In the genomic region with DNA sequence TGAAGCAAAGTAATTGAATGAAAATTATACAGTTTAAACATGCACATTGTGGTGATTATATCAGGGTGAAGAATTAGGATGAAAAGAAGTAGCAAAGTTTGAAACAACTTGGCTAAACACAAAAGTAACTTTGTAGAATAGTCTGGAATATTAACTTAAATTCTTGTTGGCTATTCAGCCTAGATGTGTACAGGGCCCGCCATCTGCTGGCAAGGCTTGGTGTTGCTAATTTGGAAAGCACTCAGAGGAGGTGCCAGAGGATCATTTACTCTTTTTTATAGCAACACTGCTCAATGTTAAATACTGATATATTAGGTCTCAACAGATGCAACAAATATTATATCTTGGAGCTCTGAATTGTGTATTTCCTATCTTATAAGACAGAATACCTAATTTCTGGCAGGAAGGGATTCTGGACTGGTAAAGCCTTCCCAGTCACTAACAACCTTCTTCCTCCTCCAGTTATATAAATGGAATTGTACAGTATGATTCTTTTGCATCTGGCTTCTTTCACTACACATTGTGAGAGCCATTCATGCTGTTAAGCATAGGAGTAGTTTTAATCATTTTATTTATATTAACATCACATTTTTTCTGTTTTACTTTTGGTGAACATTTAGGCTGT, we compare ENCODE assay signal across 9 cellular contexts. TPM values are rescaled to one million over a fixed set of nuclear protein-coding genes. Genes with fewer than 3 reads are reported as not detected.
DNase-seq lines count a peak whose midpoint lies in the region; ATAC-seq, FAIRE-seq and TF ChIP-seq lines count a peak whose summit lies in the region.
"Had no signal": no experiment of that assay in that cellular context is flagged by ENCODE, and none has a peak within 500 bp of the region (broad histone marks: within the 10 kb centered on the region; RNA-seq: fewer than 3 reads in every experiment).

No MANE protein-coding gene starts in this region.

- H3K79me2 ChIP-seq in Karpas-422 (ENCODE audit: low read length), result no peaks in the 10 kb centered on the region
- no peaks in the 10 kb centered on the region for H3K79me2 ChIP-seq in SK-N-SH (ENCODE audit: insufficient read depth)

- no peaks in the 10 kb centered on the region for H3K36me3 ChIP-seq in CD8-positive, alpha-beta memory T cell (ENCODE audit: insufficient read depth, low read length)
- no peaks in the 10 kb centered on the region for H3K36me3 ChIP-seq in Karpas-422 (ENCODE audit: insufficient read depth, low read length)
- H3K36me3 ChIP-seq in SK-N-SH (replicated peaks in 1 of 2; ENCODE audit: control insufficient read depth in 1 of 2, insufficient read depth in 2 of 2, low read length in 1 of 2), result no peaks in the 10 kb centered on the region

- peaks cover 0 to 35% of the 10 kb centered on the region in 2 donors for H3K27me3 Mint-ChIP-seq in CD8-positive, alpha-beta memory T cell
- H3K27me3 Mint-ChIP-seq: activated naive CD4-positive, alpha-beta T cell treated with anti-CD3 and anti-CD28 coated beads, Interleukin-2, amount 50 U/mL, for 24 hours had no signal

- no peaks in the 10 kb centered on the region for H3K27me3 ChIP-seq in CD8-positive, alpha-beta memory T cell (ENCODE audit: insufficient read depth, low read length, poor library complexity, severe bottlenecking)
- H3K27me3 ChIP-seq in Karpas-422 (ENCODE audit: low read length), result no peaks in the 10 kb centered on the region
- H3K27me3 ChIP-seq in SK-N-SH (ENCODE audit: insufficient read depth), result no peaks in the 10 kb centered on the region

- H3K9me2 ChIP-seq in Karpas-422 (replicated peaks; ENCODE audit: insufficient read depth, low read length) (no peaks in the 10 kb centered on the region), SK-N-SH (no peaks in the 10 kb centered on the region)

- H3K36me3 Mint-ChIP-seq in CD8-positive, alpha-beta memory T cell, result no peaks in the 10 kb centered on the region
- no peaks in the 10 kb centered on the region for H3K36me3 Mint-ChIP-seq in activated naive CD4-positive, alpha-beta T cell treated with anti-CD3 and anti-CD28 coated beads, Interleukin-2, amount 50 U/mL, for 72 hours
- H3K36me3 Mint-ChIP-seq: activated naive CD4-positive, alpha-beta T cell treated with anti-CD3 and anti-CD28 coated beads, Interleukin-2, amount 50 U/mL, for 24 hours had no signal

- no peaks in the 10 kb centered on the region for H3K4me1 ChIP-seq in CD8-positive, alpha-beta memory T cell (ENCODE audit: insufficient read depth, low read length)
- H3K4me1 ChIP-seq in Karpas-422 (ENCODE audit: low read length) (peaks cover 9% of the 10 kb centered on the region), SK-N-SH (ENCODE audit: control insufficient read depth in 1 of 2, insufficient read depth in 2 of 2, low read depth in 1 of 2, low read length in 1 of 2) (peaks cover 0 to 6% of the 10 kb centered on the region in 2 experiments; a peak in 1 of 4 replicates)

- H3K4me3 Mint-ChIP-seq in CD8-positive, alpha-beta memory T cell, result no peak overlapping the region
- H3K4me3 Mint-ChIP-seq: activated naive CD4-positive, alpha-beta T cell treated with anti-CD3 and anti-CD28 coated beads, Interleukin-2, amount 50 U/mL, for 24 hours had no signal

- POLR2A ChIA-PET in CD8-positive, alpha-beta memory T cell (lab: Charles Lee), result no interaction called here
- POLR2A ChIA-PET in SK-N-SH (lab: Yijun Ruan, JAX), result no interaction called here

- intact Hi-C loops in Right ventricle myocardium inferior (cut with DNase I) (loop anchor here (1.0 kb wide), 3 partner anchors 43 to 113 kb away; no protein-coding TSS in a partner anchor), posterior vena cava (cut with DNase I) (loop anchor here (2.0 to 5.0 kb wide), 3 partner anchors 41 to 112 kb away; no protein-coding TSS in a partner anchor)

- H3F3A ChIP-seq in SK-N-SH (replicated peaks; ENCODE audit: insufficient read depth), result peaks cover 24% of the 10 kb centered on the region

- DNase-seq in CD8-positive, alpha-beta memory T cell, result peak; percentile 22 to 70 (median 27)
- DNase-seq in Karpas-422 (peak; percentile 82), SK-N-SH (peak; percentile 66), Right ventricle myocardium inferior (ENCODE audit: missing footprints) (peak; percentile 89), posterior vena cava (ENCODE audit: low spot score) (peak; percentile 92), urothelium cell line (ENCODE audit: low spot score) (peak; percentile 66)
- DNase-seq in activated naive CD4-positive, alpha-beta T cell treated with anti-CD3 and anti-CD28 coated beads, Interleukin-2, amount 50 U/mL, for 72 hours (ENCODE audit: low spot score in 2 of 2), result peak in 1 of 2 donors; percentile 56

- WGBS in SK-N-SH (ENCODE audit: low lambda C conversion rate), result 0% methylated on average over 1 of the region's 1 CpG

- TF ChIP-seq RAD21 in SK-N-SH (IDR thresholded peaks at IDR 0.05; ENCODE audit: low read length), result peak; percentile 98

- H3K27ac Mint-ChIP-seq in CD8-positive, alpha-beta memory T cell, result no peak overlapping the region
- no peak overlapping the region for H3K27ac Mint-ChIP-seq in activated naive CD4-positive, alpha-beta T cell treated with anti-CD3 and anti-CD28 coated beads, Interleukin-2, amount 50 U/mL, for 72 hours
- H3K27ac Mint-ChIP-seq: activated naive CD4-positive, alpha-beta T cell treated with anti-CD3 and anti-CD28 coated beads, Interleukin-2, amount 50 U/mL, for 24 hours had no signal

- FAIRE-seq in urothelium cell line (lab: Jason Lieb, UNC), result no peak

- H3K9me3 ChIP-seq in CD8-positive, alpha-beta memory T cell (ENCODE audit: low read length), result no peaks in the 10 kb centered on the region
- H3K9me3 ChIP-seq in Karpas-422 (ENCODE audit: low read length), result no peaks in the 10 kb centered on the region
- H3K9me3 ChIP-seq in SK-N-SH, result no peaks in the 10 kb centered on the region

- peak; percentile 96 for TF ChIP-seq CTCF in SK-N-SH (IDR thresholded peaks at IDR 0.05)

- no peak overlapping the region for H3K4me3 ChIP-seq in CD8-positive, alpha-beta memory T cell (ENCODE audit: low read length)
- H3K4me3 ChIP-seq in Karpas-422 (ENCODE audit: low read length) (no peak overlapping the region), SK-N-SH (ENCODE audit: low read depth in 2 of 2, low read length in 1 of 2) (peak overlapping the region in 1 of 2 experiments; percentile 27; a peak in 1 of 4 replicates)

- CTCF ChIA-PET in CD8-positive, alpha-beta memory T cell (lab: Charles Lee), result interaction anchor here (1.0 to 4.2 kb wide), 8 partner anchors 8 to 140 kb away, joined by 3 to 21 read pairs (median 3); partner anchors contain the start of gene SYNM
- CTCF ChIA-PET in SK-N-SH (lab: Yijun Ruan, JAX), result interaction anchor here (0.6 to 3.0 kb wide), 28 partner anchors 9 to 471 kb away, joined by 3 to 149 read pairs (median 4); partner anchors contain the start of gene SYNM

- H3K9ac ChIP-seq in Karpas-422 (ENCODE audit: low read length), result no peak overlapping the region
- H3K9ac ChIP-seq in SK-N-SH, result no peak overlapping the region

- H4K20me1 ChIP-seq in Karpas-422 (ENCODE audit: insufficient read depth, low read depth, low read length), result no peaks in the 10 kb centered on the region
- no peaks in the 10 kb centered on the region for H4K20me1 ChIP-seq in SK-N-SH (ENCODE audit: insufficient read depth)

- H3K4me2 ChIP-seq in Karpas-422 (ENCODE audit: low read depth, low read length, poor library complexity, severe bottlenecking), result no peak overlapping the region
- no peak overlapping the region for H3K4me2 ChIP-seq in SK-N-SH

- TF ChIP-seq EP300 in SK-N-SH (IDR thresholded peaks at IDR 0.05; ENCODE audit: borderline replicate concordance in 1 of 2, low read depth in 1 of 2, low read length in 1 of 2), result no peak

- no peak overlapping the region for H3K27ac ChIP-seq in CD8-positive, alpha-beta memory T cell (ENCODE audit: low read depth, low read length)
- H3K27ac ChIP-seq in Karpas-422 (ENCODE audit: low read length) (no peak overlapping the region), SK-N-SH (ENCODE audit: low read depth in 2 of 2, low read length in 1 of 2) (no peak overlapping the region; a peak in 1 of 4 replicates)

- ATAC-seq in GM21367 (IDR thresholded peaks at IDR 0.05; ENCODE audit: unreplicated experiment), result peak; percentile 79
- ATAC-seq in activated naive CD4-positive, alpha-beta T cell treated with anti-CD3 and anti-CD28 coated beads, Interleukin-2, amount 50 U/mL, for 72 hours, result peak; percentile 59 to 75
- peak; percentile 74 for ATAC-seq in Right ventricle myocardium inferior

- no peaks in the 10 kb centered on the region for H3K4me1 Mint-ChIP-seq in CD8-positive, alpha-beta memory T cell
- H3K4me1 Mint-ChIP-seq: activated naive CD4-positive, alpha-beta T cell treated with anti-CD3 and anti-CD28 coated beads, Interleukin-2, amount 50 U/mL, for 24 hours had no signal

- no peaks in the 10 kb centered on the region for H3K9me3 Mint-ChIP-seq in CD8-positive, alpha-beta memory T cell
- H3K9me3 Mint-ChIP-seq in activated naive CD4-positive, alpha-beta T cell treated with anti-CD3 and anti-CD28 coated beads, Interleukin-2, amount 50 U/mL, for 72 hours, result no peaks in the 10 kb centered on the region
- H3K9me3 Mint-ChIP-seq: activated naive CD4-positive, alpha-beta T cell treated with anti-CD3 and anti-CD28 coated beads, Interleukin-2, amount 50 U/mL, for 24 hours had no signal

- H2AFZ ChIP-seq in Karpas-422 (ENCODE audit: low read length), result no peak overlapping the region
- H2AFZ ChIP-seq in SK-N-SH (ENCODE audit: low read depth), result no peak overlapping the region

TF ChIP-seq in SK-N-SH, 30 proteins besides CTCF, POLR2A, EP300 and RAD21 (continues in another document):
- TF ChIP-seq SMC3 (IDR thresholded peaks at IDR 0.05; ENCODE audit: low read depth, low read length) (peak; percentile 96), EZH2phosphoT487 (IDR thresholded peaks at IDR 0.05; ENCODE audit: borderline replicate concordance, low read depth) (no peak), RCOR1 (IDR thresholded peaks at IDR 0.05; ENCODE audit: low read length) (peak; percentile 35; the same call in 1 of the 2 replicates)

RNA-seq across cellular contexts. Expression of gene TTC23, which starts 36.1 kb away (rescaled TPM):
- total RNA-seq in CD8-positive, alpha-beta memory T cell, result 1 to 10 TPM; 2.0 to 2.7 TPM
- polyA plus RNA-seq in CD8-positive, alpha-beta memory T cell, result 0.10 TPM
- 4.1 and 9.0 TPM in 2 replicates for total RNA-seq in Karpas-422 (2014; rRNA removed; shearing (Covaris generic); ENCODE audit: low replicate concordance)
- polyA plus RNA-seq in SK-N-SH (2012; rRNA removed), result 0.79 and 0.91 TPM in 2 replicates
- polyA plus RNA-seq in SK-N-SH (2012; cell fraction: cytosol; rRNA removed), result 1.0 and 1.3 TPM in 2 replicates
- polyA plus RNA-seq in SK-N-SH (2012; cell fraction: nucleus; rRNA removed), result 2.1 and 3.3 TPM in 2 replicates
- 1 to 10 TPM; 3.1 to 3.6 TPM for total RNA-seq in activated naive CD4-positive, alpha-beta T cell treated with anti-CD3 and anti-CD28 coated beads, Interleukin-2, amount 50 U/mL, for 72 hours
- total RNA-seq in Right ventricle myocardium inferior (13.0 TPM), posterior vena cava (10 to 100 TPM; 16.6 to 16.9 TPM)

RNA-seq across cellular contexts. Expression of gene LRRC28, which starts 38.0 kb away (rescaled TPM):
- 10 to 100 TPM; 18.0 to 19.4 TPM for total RNA-seq in CD8-positive, alpha-beta memory T cell
- 28.4 TPM for polyA plus RNA-seq in CD8-positive, alpha-beta memory T cell
- 35.4 and 88.0 TPM in 2 replicates for total RNA-seq in Karpas-422 (2014; rRNA removed; shearing (Covaris generic); ENCODE audit: low replicate concordance)
- 15.2 and 18.3 TPM in 2 replicates for polyA plus RNA-seq in SK-N-SH (2012; rRNA removed)
- polyA plus RNA-seq in SK-N-SH (2012; cell fraction: cytosol; rRNA removed), result 17.4 and 18.9 TPM in 2 replicates
- polyA plus RNA-seq in SK-N-SH (2012; cell fraction: nucleus; rRNA removed), result 8.3 and 10.8 TPM in 2 replicates
- total RNA-seq in activated naive CD4-positive, alpha-beta T cell treated with anti-CD3 and anti-CD28 coated beads, Interleukin-2, amount 50 U/mL, for 72 hours, result 10 to 100 TPM; 21.3 to 27.7 TPM
- total RNA-seq in Right ventricle myocardium inferior (18.7 TPM), posterior vena cava (10 to 100 TPM; 14.6 to 19.8 TPM)
